ENCODE assay signal across 8 cellular contexts in the genomic region with DNA sequence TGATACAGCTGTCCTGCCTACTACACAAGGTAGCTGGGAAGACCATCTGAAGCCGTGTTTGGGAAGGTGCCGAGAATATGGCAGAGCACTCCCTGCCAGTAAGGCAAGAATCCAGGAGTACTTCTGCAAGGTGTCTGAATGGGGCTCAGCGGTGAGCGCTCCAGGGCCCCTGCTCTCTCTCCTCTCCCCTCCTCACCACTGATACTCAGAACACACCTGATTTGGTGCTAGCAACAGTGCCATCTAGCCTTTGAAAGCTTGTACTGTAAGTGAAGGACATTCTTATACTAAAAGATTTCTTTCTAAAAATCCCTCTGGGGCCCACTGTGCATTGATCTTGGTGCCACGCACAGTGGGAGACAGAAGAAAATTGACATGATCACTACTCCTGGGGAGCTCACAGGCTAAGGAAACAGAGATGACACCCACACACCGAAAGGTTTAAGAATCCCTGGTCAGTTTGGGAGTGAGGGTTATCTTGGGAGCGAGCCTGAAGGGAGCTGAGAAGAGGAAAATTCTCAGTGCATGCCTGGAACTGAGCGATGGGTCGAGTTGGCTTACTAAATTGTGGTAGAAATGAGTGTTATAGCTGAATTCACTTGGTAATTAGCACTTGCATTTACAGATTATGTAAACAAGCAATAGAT.
DNase-seq lines count a peak whose midpoint lies in the region; ATAC-seq, FAIRE-seq and TF ChIP-seq lines count a peak whose summit lies in the region.

No MANE protein-coding gene starts in this region.

- no peak for TF ChIP-seq EP300 in tibial nerve (IDR thresholded peaks at IDR 0.05)

- intact Hi-C loops in heart left ventricle (cut with DNase I): loop anchor here in 7 of 10 donors (5.0 to 10.0 kb wide), 6 partner anchors 202 to 444 kb away; a partner anchor contains a TSS

- peak; percentile 70 for DNase-seq in ACHN
- DNase-seq in HT1080 (ENCODE audit: low read depth): peak; percentile 4
- peak; percentile 38 for DNase-seq in RKO (ENCODE audit: low spot score)
- DNase-seq in heart left ventricle: no peak
- DNase-seq in tibial nerve (ENCODE audit: low spot score in 2 of 2): peak in 1 of 2 donors; percentile 29
- no peak for DNase-seq in GM12892 (ENCODE audit: insufficient read length)

- H3K36me3 ChIP-seq in heart left ventricle (no peaks in the 10 kb centered on the region), tibial nerve (no peaks in the 10 kb centered on the region)

- H3K27me3 ChIP-seq in heart left ventricle (peaks cover 0 to 14% (median 0%) of the 10 kb centered on the region in 9 donors), tibial nerve (no peaks in the 10 kb centered on the region)

- TF ChIP-seq POLR2A in heart left ventricle (IDR thresholded peaks at IDR 0.05) (no peak), tibial nerve (IDR thresholded peaks at IDR 0.05) (no peak), GM12892 (IDR thresholded peaks at IDR 0.05; ENCODE audit: low read depth, low read length) (no peak)

- TF ChIP-seq CTCF in heart left ventricle (IDR thresholded peaks at IDR 0.05) (peak; percentile 22 to 69 (median 50)), tibial nerve (IDR thresholded peaks at IDR 0.05) (peak in 3 of 5 experiments; percentile 11 to 39 (median 31))

- H3K27ac ChIP-seq in heart left ventricle (no peak overlapping the region), tibial nerve (no peak overlapping the region)

- H3K4me3 ChIP-seq in heart left ventricle (no peak overlapping the region), tibial nerve (no peak overlapping the region)

- peaks cover 0 to 11% (median 0%) of the 10 kb centered on the region in 12 donors for H3K4me1 ChIP-seq in heart left ventricle
- no peaks in the 10 kb centered on the region for H3K4me1 ChIP-seq in tibial nerve

- in situ Hi-C loops in ACHN (cut with HindIII; ENCODE audit: low pct_ligation_motif_present, low pct_unique_long_range_greater_than_20kb, low sequenced_read_pairs): no loop called here

- H3K9me3 ChIP-seq in heart left ventricle (no peaks in the 10 kb centered on the region), tibial nerve (no peaks in the 10 kb centered on the region)

- FAIRE-seq in GM12892 (lab: Jason Lieb, UNC): no peak

- ATAC-seq in heart left ventricle: peak in 3 of 4 donors; percentile 71 to 75 (median 71)
- no peak for ATAC-seq in HG02610 (IDR thresholded peaks at IDR 0.05; ENCODE audit: unreplicated experiment)
- ATAC-seq in GM18868 (IDR thresholded peaks at IDR 0.05; ENCODE audit: unreplicated experiment): no peak

- 34 to 41% (median 38%) methylated on average over 9 of the region's 9 CpGs for WGBS in heart left ventricle, 4 donors
- 34 to 39% methylated on average over 9 of the region's 9 CpGs for WGBS in tibial nerve, 2 donors

Comparison
In these comparisons a context has a peak if more than half of its experiments do, and no peak if none do; other contexts are left out.
1. DNase-seq: peak in ACHN (single experiment), HT1080 (single experiment) and RKO (single experiment); none in heart left ventricle (0 of 5) and GM12892 (single experiment).
2. ATAC-seq: peak in heart left ventricle (3 of 4); none in HG02610 (single experiment) and GM18868 (single experiment).